18 cellular contexts compared by ENCODE assay signal in genomic region chr16:89845417-89845816, GRCh38. TPM values are rescaled to one million over a fixed set of nuclear protein-coding genes. Genes with fewer than 3 reads are reported as not detected.
DNase-seq lines count a peak whose midpoint lies in the region; ATAC-seq and TF ChIP-seq lines count a peak whose summit lies in the region.
"Had no signal": no experiment of that assay in that cellular context is flagged by ENCODE, and none has a peak within 500 bp of the region (broad histone marks: within the 10 kb centered on the region; RNA-seq: fewer than 3 reads in every experiment).

No MANE protein-coding gene starts in this region.

- ATAC-seq in IMR-90 (ENCODE audit: low read depth) (no peak), HG03457 (IDR thresholded peaks at IDR 0.05; ENCODE audit: unreplicated experiment) (no peak)
- peak; percentile 44 to 59 for ATAC-seq in natural killer cell treated with Interleukin-12 subunit alpha and Interleukin-12 subunit beta and Interleukin-15 and Interleukin-18, amount 100 ng/mL, for 72 hours
- ATAC-seq: activated T-helper 17 cell treated with anti-CD3 and anti-CD28 coated beads, Interleukin-2, amount 50 U/mL, for 72 hours had no signal

- H2AFZ ChIP-seq in IMR-90 (replicated peaks; ENCODE audit: low read length, poor library complexity): peak overlapping the region; percentile 58
- H2AFZ ChIP-seq in neural progenitor cell (replicated peaks): no peak overlapping the region
- no peak overlapping the region for H2AFZ ChIP-seq in mesenchymal stem cell (ENCODE audit: low read depth, low read length)

- no peaks in the 10 kb centered on the region for H3K27me3 ChIP-seq in IMR-90 (ENCODE audit: control insufficient read depth, insufficient read depth, low read length)
- no peaks in the 10 kb centered on the region for H3K27me3 ChIP-seq in neural progenitor cell
- no peaks in the 10 kb centered on the region for H3K27me3 ChIP-seq in mesenchymal stem cell (ENCODE audit: control insufficient read depth in 1 of 2, insufficient read depth in 1 of 2, low read length in 2 of 2)
- H3K27me3 ChIP-seq: dorsolateral prefrontal cortex, esophagus muscularis mucosa had no signal

- H3K9me3 Mint-ChIP-seq in natural killer cell treated with Interleukin-12 subunit alpha and Interleukin-12 subunit beta and Interleukin-15 and Interleukin-18, amount 100 ng/mL, for 72 hours: no peaks in the 10 kb centered on the region
- no peaks in the 10 kb centered on the region for H3K9me3 Mint-ChIP-seq in neural progenitor cell
- H3K9me3 Mint-ChIP-seq: activated T-helper 17 cell treated with anti-CD3 and anti-CD28 coated beads, Interleukin-2, amount 50 U/mL, for 72 hours; HFFc6 had no signal

- H3K56ac ChIP-seq in IMR-90 (ENCODE audit: extremely low read depth, insufficient read depth, low read length): no peak overlapping the region

- H2BK120ac ChIP-seq in IMR-90 (ENCODE audit: low read depth, low read length): no peak overlapping the region
- H2BK120ac ChIP-seq in mesenchymal stem cell (ENCODE audit: low read depth, low read length): no peak overlapping the region

- H4K91ac ChIP-seq in IMR-90 (ENCODE audit: insufficient read depth, low read depth, low read length) (no peak overlapping the region), mesenchymal stem cell (ENCODE audit: low read length) (no peak overlapping the region)

- no peaks in the 10 kb centered on the region for H3K27me3 Mint-ChIP-seq in natural killer cell treated with Interleukin-12 subunit alpha and Interleukin-12 subunit beta and Interleukin-15 and Interleukin-18, amount 100 ng/mL, for 72 hours
- H3K27me3 Mint-ChIP-seq in neural progenitor cell (ENCODE audit: insufficient read depth, low read depth): peaks cover 8% of the 10 kb centered on the region
- H3K27me3 Mint-ChIP-seq: activated T-helper 17 cell treated with anti-CD3 and anti-CD28 coated beads, Interleukin-2, amount 50 U/mL, for 72 hours had no signal

- H2BK15ac ChIP-seq in IMR-90 (ENCODE audit: low read depth, low read length) (no peak overlapping the region), mesenchymal stem cell (ENCODE audit: low read depth, poor library complexity, severe bottlenecking) (no peak overlapping the region)

- H2BK5ac ChIP-seq in IMR-90 (ENCODE audit: low read depth, low read length, poor library complexity, severe bottlenecking): no peak overlapping the region
- H2BK5ac ChIP-seq in mesenchymal stem cell (ENCODE audit: low read depth, low read length, poor library complexity, severe bottlenecking): no peak overlapping the region

- no peak overlapping the region for H2BK20ac ChIP-seq in IMR-90 (ENCODE audit: low read depth, low read length)

- CTCF ChIA-PET in IMR-90 (lab: Yijun Ruan, JAX): no interaction called here

- intact Hi-C loops in IMR-90 (cut with micrococcal nuclease): no loop called here

- no peak for TF ChIP-seq RAD21 in IMR-90 (IDR thresholded peaks at IDR 0.05; ENCODE audit: low read length)

- H4K5ac ChIP-seq in IMR-90 (ENCODE audit: low read depth, low read length): no peak overlapping the region

- H3K4me3 ChIP-seq in GM12865 (ENCODE audit: low read depth, low read length): no peak overlapping the region
- H3K4me3 ChIP-seq in IMR-90 (ENCODE audit: insufficient read depth, low read depth, low read length): no peak overlapping the region
- H3K4me3 ChIP-seq in neural progenitor cell: no peak overlapping the region
- H3K4me3 ChIP-seq in mesenchymal stem cell (ENCODE audit: insufficient read depth in 1 of 2, low read depth in 1 of 2, low read length in 2 of 2): no peak overlapping the region
- H3K4me3 ChIP-seq: dorsolateral prefrontal cortex, esophagus muscularis mucosa had no signal

- H3K79me2 ChIP-seq in neural progenitor cell (ENCODE audit: low read depth): no peaks in the 10 kb centered on the region

- H3K18ac ChIP-seq in IMR-90 (ENCODE audit: low read depth, low read length): no peak overlapping the region
- no peak overlapping the region for H3K18ac ChIP-seq in mesenchymal stem cell (ENCODE audit: low read depth in 1 of 2, low read length in 2 of 2)

- H3K27ac Mint-ChIP-seq in natural killer cell treated with Interleukin-12 subunit alpha and Interleukin-12 subunit beta and Interleukin-15 and Interleukin-18, amount 100 ng/mL, for 72 hours: peak overlapping the region in 1 of 2 donors; percentile 54
- no peak overlapping the region for H3K27ac Mint-ChIP-seq in neural progenitor cell
- H3K27ac Mint-ChIP-seq: activated T-helper 17 cell treated with anti-CD3 and anti-CD28 coated beads, Interleukin-2, amount 50 U/mL, for 72 hours; HFFc6 had no signal

- H3K9ac ChIP-seq in IMR-90 (ENCODE audit: low read depth, low read length) (no peak overlapping the region), neural progenitor cell (no peak overlapping the region), mesenchymal stem cell (ENCODE audit: low read length) (no peak overlapping the region)
- H3K9ac ChIP-seq: SK-N-SH had no signal

- no TSS peak for BruUV-seq in IMR-90 (replicated peaks; lab: Mats Ljungman, UMichigan)

- H4K20me1 ChIP-seq in IMR-90 (ENCODE audit: insufficient read depth, low read length): no peaks in the 10 kb centered on the region
- no peaks in the 10 kb centered on the region for H4K20me1 ChIP-seq in neural progenitor cell (ENCODE audit: low read depth)

- H3K4ac ChIP-seq in IMR-90 (ENCODE audit: low read depth, low read length) (no peak overlapping the region), mesenchymal stem cell (ENCODE audit: low read depth in 1 of 2, low read length in 2 of 2) (no peak overlapping the region)

- WGBS in IMR-90 (ENCODE audit: extremely low coverage in 2 of 2, insufficient read length in 1 of 2), 2 experiments: 53% methylated on average over 9 of the region's 13 CpGs; no CpG with 5 or more reads in 1 of the 2 experiments
- WGBS in mesenchymal stem cell: 90% methylated on average over 11 of the region's 13 CpGs

- H3K9me3 ChIP-seq in IMR-90 (ENCODE audit: control insufficient read depth, insufficient read depth, low read length) (no peaks in the 10 kb centered on the region), neural progenitor cell (ENCODE audit: low read depth) (no peaks in the 10 kb centered on the region), mesenchymal stem cell (ENCODE audit: control insufficient read depth, low read length) (no peaks in the 10 kb centered on the region)
- H3K9me3 ChIP-seq: esophagus muscularis mucosa, SK-N-SH had no signal

- H3K14ac ChIP-seq in IMR-90 (replicated peaks; ENCODE audit: low read depth, low read length) (no peak overlapping the region), mesenchymal stem cell (ENCODE audit: low read length in 2 of 2) (no peak overlapping the region)

- H3K4me1 ChIP-seq in IMR-90 (ENCODE audit: control insufficient read depth, insufficient read depth, low read length) (peaks cover 6% of the 10 kb centered on the region; the same call in 1 of the 2 replicates), neural progenitor cell (no peaks in the 10 kb centered on the region), mesenchymal stem cell (ENCODE audit: control insufficient read depth, insufficient read depth, low read depth, low read length) (peaks cover 19% of the 10 kb centered on the region)

- TF ChIP-seq POLR2A in IMR-90 (IDR thresholded peaks at IDR 0.05; ENCODE audit: low read depth, low read length): no peak

- H3K79me1 ChIP-seq in IMR-90 (ENCODE audit: low read depth in 1 of 2, low read length in 2 of 2) (0 out of 4 replicates have a peak, but pooled peaks cover 0 to 3% of the 10 kb centered on the region in 2 experiments), mesenchymal stem cell (replicated peaks; ENCODE audit: low read length, poor library complexity, severe bottlenecking) (no peaks in the 10 kb centered on the region)

- no peak overlapping the region for H2BK12ac ChIP-seq in mesenchymal stem cell (ENCODE audit: low read length in 2 of 2)

- H3K23ac ChIP-seq in IMR-90 (ENCODE audit: low read depth, low read length) (no peak overlapping the region), mesenchymal stem cell (ENCODE audit: low read length in 2 of 2) (no peak overlapping the region)

- no peak overlapping the region for H3K27ac ChIP-seq in IMR-90 (ENCODE audit: insufficient read depth, low read length)
- H3K27ac ChIP-seq in neural progenitor cell: no peak overlapping the region
- no peak overlapping the region for H3K27ac ChIP-seq in mesenchymal stem cell (ENCODE audit: low read length, poor library complexity, severe bottlenecking)
- H3K27ac ChIP-seq: dorsolateral prefrontal cortex, esophagus muscularis mucosa, WERI-Rb-1 had no signal

- in situ Hi-C loops in IMR-90 (cut with MboI; ENCODE audit: low sequenced_read_pairs): no loop called here

- H3K4me3 Mint-ChIP-seq in natural killer cell treated with Interleukin-12 subunit alpha and Interleukin-12 subunit beta and Interleukin-15 and Interleukin-18, amount 100 ng/mL, for 72 hours: peak overlapping the region; percentile 25
- H3K4me3 Mint-ChIP-seq in neural progenitor cell: no peak overlapping the region
- H3K4me3 Mint-ChIP-seq: activated T-helper 17 cell treated with anti-CD3 and anti-CD28 coated beads, Interleukin-2, amount 50 U/mL, for 72 hours; HFFc6 had no signal

- H3F3A ChIP-seq in neural progenitor cell (ENCODE audit: low read depth): no peaks in the 10 kb centered on the region

- H3K4me2 ChIP-seq in IMR-90 (ENCODE audit: low read depth, low read length) (no peak overlapping the region), neural progenitor cell (no peak overlapping the region), mesenchymal stem cell (ENCODE audit: low read length, poor library complexity, severe bottlenecking) (no peak overlapping the region)
- H3K4me2 ChIP-seq: SK-N-SH had no signal

- no peaks in the 10 kb centered on the region for H3K36me3 Mint-ChIP-seq in natural killer cell treated with Interleukin-12 subunit alpha and Interleukin-12 subunit beta and Interleukin-15 and Interleukin-18, amount 100 ng/mL, for 72 hours
- H3K36me3 Mint-ChIP-seq in neural progenitor cell: peaks cover 4% of the 10 kb centered on the region

- H2AK9ac ChIP-seq in IMR-90 (replicated peaks; ENCODE audit: low read depth, low read length, poor library complexity): no peak overlapping the region

- POLR2A ChIA-PET in IMR-90 (lab: Charles Lee; ENCODE audit: unreplicated experiment): no interaction called here

- H3K36me3 ChIP-seq in IMR-90 (ENCODE audit: control insufficient read depth, insufficient read depth, low read length) (no peaks in the 10 kb centered on the region), neural progenitor cell (no peaks in the 10 kb centered on the region), mesenchymal stem cell (ENCODE audit: control insufficient read depth in 1 of 2, insufficient read depth in 2 of 2, low read depth in 1 of 2, low read length in 2 of 2) (peaks cover 0 to 4% of the 10 kb centered on the region in 2 experiments)
- H3K36me3 ChIP-seq: esophagus muscularis mucosa, WERI-Rb-1 had no signal

- H4K8ac ChIP-seq in IMR-90 (ENCODE audit: low read depth in 2 of 2, low read length in 2 of 2): no peak overlapping the region
- no peak overlapping the region for H4K8ac ChIP-seq in mesenchymal stem cell (ENCODE audit: low read length)

- H2AK5ac ChIP-seq in IMR-90 (ENCODE audit: low read depth, low read length): no peak overlapping the region
- H2AK5ac ChIP-seq in mesenchymal stem cell (ENCODE audit: low read length, severe bottlenecking): no peak overlapping the region

- dilution Hi-C loops in IMR-90 (cut with HindIII; ENCODE audit: low sequenced_read_pairs, unreplicated experiment): no loop called here

- H3K4me1 Mint-ChIP-seq in natural killer cell treated with Interleukin-12 subunit alpha and Interleukin-12 subunit beta and Interleukin-15 and Interleukin-18, amount 100 ng/mL, for 72 hours (ENCODE audit: low read depth in 2 of 2): peaks cover 6 to 18% of the 10 kb centered on the region in 2 donors
- peaks cover 4% of the 10 kb centered on the region for H3K4me1 Mint-ChIP-seq in neural progenitor cell
- H3K4me1 Mint-ChIP-seq: activated T-helper 17 cell treated with anti-CD3 and anti-CD28 coated beads, Interleukin-2, amount 50 U/mL, for 72 hours had no signal

- TF ChIP-seq CTCF in GM12865 (IDR thresholded peaks at IDR 0.05; ENCODE audit: insufficient read depth, low read depth, low read length, missing control alignments) (no peak), IMR-90 (conservative IDR thresholded peaks at IDR 0.05; ENCODE audit: low read depth, low read length) (no peak), neural progenitor cell (IDR thresholded peaks at IDR 0.05) (no peak)

- DNase-seq in GM12865 (ENCODE audit: low read depth) (peak; percentile 42), IMR-90 (no peak), activated gamma-delta T cell (lab: John Stamatoyannopoulos, UW) (peak; percentile 52), neural progenitor cell (ENCODE audit: low spot score) (no peak), mesenchymal stem cell (no peak)
- no peak for DNase-seq in natural killer cell treated with Interleukin-12 subunit alpha and Interleukin-12 subunit beta and Interleukin-15 and Interleukin-18, amount 100 ng/mL, for 72 hours (ENCODE audit: low spot score)
- DNase-seq: C1 segment of cervical spinal cord, dorsolateral prefrontal cortex, EL, HFFc6, midbrain, NCI-H1694 treated with DMSO at 0.1 percent for 48 hours, NCI-H510A treated with DMSO at 0.1 percent for 48 hours, SK-N-SH, WERI-Rb-1 had no signal

- peaks cover 6% of the 10 kb centered on the region; the same call in 1 of the 2 replicates for H3K9me1 ChIP-seq in IMR-90 (ENCODE audit: insufficient read depth, low read length)

RNA-seq across cellular contexts. Expression of gene SPIRE2, which starts 17.1 kb away (rescaled TPM):
- total RNA-seq in IMR-90 (2012; rRNA removed) (0.56 and 0.72 TPM in 2 replicates), neural progenitor cell (ENCODE audit: low replicate concordance) (6.5 and 9.0 TPM in 2 replicates)
- 1.6 and 1.9 TPM in 2 replicates for polyA plus RNA-seq in IMR-90 (2012; rRNA removed)
- polyA plus RNA-seq in IMR-90 (2012; cell fraction: cytosol; rRNA removed): 1.6 and 1.9 TPM in 2 replicates
- 8.8 and 10.3 TPM in 2 replicates for polyA plus RNA-seq in IMR-90 (2012; cell fraction: nucleus; rRNA removed; ENCODE audit: low replicate concordance)
- 1 to 10 TPM; 2.5 to 3.9 TPM for total RNA-seq in natural killer cell treated with Interleukin-12 subunit alpha and Interleukin-12 subunit beta and Interleukin-15 and Interleukin-18, amount 100 ng/mL, for 72 hours
- polyA plus RNA-seq in mesenchymal stem cell (2013, experiment 1 of 2): 1.4 TPM
- polyA plus RNA-seq in mesenchymal stem cell (2013, experiment 2 of 2): 1.3 TPM

RNA-seq across cellular contexts. Expression of gene TCF25, which starts 28.0 kb away (rescaled TPM):
- total RNA-seq in IMR-90 (2012; rRNA removed) (119 and 127 TPM in 2 replicates), neural progenitor cell (ENCODE audit: low replicate concordance) (95.6 and 127 TPM in 2 replicates)
- 184 and 199 TPM in 2 replicates for polyA plus RNA-seq in IMR-90 (2012; rRNA removed)
- 143 and 185 TPM in 2 replicates for polyA plus RNA-seq in IMR-90 (2012; cell fraction: cytosol; rRNA removed)
- polyA plus RNA-seq in IMR-90 (2012; cell fraction: nucleus; rRNA removed; ENCODE audit: low replicate concordance): 445 and 688 TPM in 2 replicates
- 100 to 1,000 TPM; 239 to 382 TPM for total RNA-seq in natural killer cell treated with Interleukin-12 subunit alpha and Interleukin-12 subunit beta and Interleukin-15 and Interleukin-18, amount 100 ng/mL, for 72 hours
- polyA plus RNA-seq in mesenchymal stem cell (2013, experiment 1 of 2): 222 TPM
- 213 TPM for polyA plus RNA-seq in mesenchymal stem cell (2013, experiment 2 of 2)

RNA-seq across cellular contexts. Expression of gene FANCA, which starts 29.0 kb away (rescaled TPM):
- 13.3 and 13.9 TPM in 2 replicates for total RNA-seq in IMR-90 (2012; rRNA removed)
- 24.4 and 24.7 TPM in 2 replicates for polyA plus RNA-seq in IMR-90 (2012; rRNA removed)
- 8.1 and 9.6 TPM in 2 replicates for polyA plus RNA-seq in IMR-90 (2012; cell fraction: cytosol; rRNA removed)
- 87.4 and 134 TPM in 2 replicates for polyA plus RNA-seq in IMR-90 (2012; cell fraction: nucleus; rRNA removed; ENCODE audit: low replicate concordance)
- total RNA-seq in natural killer cell treated with Interleukin-12 subunit alpha and Interleukin-12 subunit beta and Interleukin-15 and Interleukin-18, amount 100 ng/mL, for 72 hours: 100 to 1,000 TPM in 1 of 2 donors, 10 to 100 TPM in 1; 77.5 to 364 TPM
- 34.6 and 43.0 TPM in 2 replicates for total RNA-seq in neural progenitor cell (ENCODE audit: low replicate concordance)
- 3.3 TPM for polyA plus RNA-seq in mesenchymal stem cell (2013, experiment 1 of 2)
- 2.3 TPM for polyA plus RNA-seq in mesenchymal stem cell (2013, experiment 2 of 2)

Comparison
In these comparisons a context has a peak if more than half of its experiments do, and no peak if none do; other contexts are left out.
1. DNase-seq: peak in GM12865 (single experiment) and activated gamma-delta T cell (single experiment); none in IMR-90 (single experiment), natural killer cell treated with Interleukin-12 subunit alpha and Interleukin-12 subunit beta and Interleukin-15 and Interleukin-18, amount 100 ng/mL, for 72 hours (single experiment), neural progenitor cell (single experiment) and mesenchymal stem cell (single experiment).
2. ATAC-seq: peak in natural killer cell treated with Interleukin-12 subunit alpha and Interleukin-12 subunit beta and Interleukin-15 and Interleukin-18, amount 100 ng/mL, for 72 hours (2 of 2); none in IMR-90 (single experiment) and HG03457 (single experiment).